11 cellular contexts compared by ENCODE assay signal in genomic region chr22:43289976-43290663, GRCh38. TPM values are rescaled to one million over a fixed set of nuclear protein-coding genes. Genes with fewer than 3 reads are reported as not detected.
A peak's percentile ranks its signal among the peaks of the same experiment; 100 is the strongest.
DNase-seq lines count a peak whose midpoint lies in the region; FAIRE-seq and TF ChIP-seq lines count a peak whose summit lies in the region.
"Had no signal": no experiment of that assay in that cellular context is flagged by ENCODE, and none has a peak within 500 bp of the region (broad histone marks: within the 10 kb centered on the region; RNA-seq: fewer than 3 reads in every experiment).

No MANE protein-coding gene starts in this region.

- CTCF ChIA-PET in HEK293 (lab: Yijun Ruan, JAX) = interaction anchor here (0.8 kb wide), 2 partner anchors 16 kb away, joined by 3 to 4 read pairs; no protein-coding TSS in a partner anchor

- H3K36me3 Mint-ChIP-seq in endothelial cell (ENCODE audit: low read depth, unreplicated experiment) = peaks cover 4% of the 10 kb centered on the region
- H3K36me3 Mint-ChIP-seq in T-helper 2 cell treated with Interferon-gamma antibody and Interleukin-4, amounts not matched to agents 5 μg/mL and 100 μg/mL, for 36 hours (ENCODE audit: low read depth) = no peaks in the 10 kb centered on the region

- FAIRE-seq in kidney (lab: Jason Lieb, UNC) = no peak
- FAIRE-seq: HTR-8/SVneo had no signal

- POLR2A ChIA-PET in HEK293 (lab: Yijun Ruan, JAX) = interaction anchor here (0.7 kb wide), 1 partner anchor 8 kb away, joined by 3 read pairs; no protein-coding TSS in a partner anchor

- H3K27ac ChIP-seq in HEK293 (ENCODE audit: extremely low read depth, low read depth, low read length) (no peak overlapping the region), kidney (ENCODE audit: low read depth in 2 of 2, low read length in 2 of 2) (peak overlapping the region in 1 of 2 donors; percentile 35)

- intact Hi-C loops in kidney (cut with DNase I) = no loop called here

- H3K4me1 Mint-ChIP-seq in endothelial cell (ENCODE audit: unreplicated experiment) = peaks cover 14% of the 10 kb centered on the region
- peaks cover 2% of the 10 kb centered on the region for H3K4me1 Mint-ChIP-seq in T-helper 2 cell treated with Interferon-gamma antibody and Interleukin-4, amounts not matched to agents 5 μg/mL and 100 μg/mL, for 36 hours (ENCODE audit: low read depth)

- H3K27me3 Mint-ChIP-seq in endothelial cell (ENCODE audit: unreplicated experiment) = peaks cover 6% of the 10 kb centered on the region
- peaks cover 2% of the 10 kb centered on the region for H3K27me3 Mint-ChIP-seq in T-helper 2 cell treated with Interferon-gamma antibody and Interleukin-4, amounts not matched to agents 5 μg/mL and 100 μg/mL, for 36 hours (ENCODE audit: low read depth)

- H3K9me3 Mint-ChIP-seq in endothelial cell (ENCODE audit: unreplicated experiment) = no peaks in the 10 kb centered on the region
- H3K9me3 Mint-ChIP-seq in T-helper 2 cell treated with Interferon-gamma antibody and Interleukin-4, amounts not matched to agents 5 μg/mL and 100 μg/mL, for 36 hours = no peaks in the 10 kb centered on the region
- H3K9me3 Mint-ChIP-seq: dendritic cell treated with granulocyte-macrophage colony-stimulating factor and Interleukin-4, amounts not matched to agents 40 ng/mL and 50 ng/mL, for 4 days had no signal

- no peak overlapping the region for H3K4me3 Mint-ChIP-seq in endothelial cell (ENCODE audit: unreplicated experiment)
- no peak overlapping the region for H3K4me3 Mint-ChIP-seq in T-helper 2 cell treated with Interferon-gamma antibody and Interleukin-4, amounts not matched to agents 5 μg/mL and 100 μg/mL, for 36 hours
- H3K4me3 Mint-ChIP-seq: dendritic cell treated with granulocyte-macrophage colony-stimulating factor and Interleukin-4, amounts not matched to agents 40 ng/mL and 50 ng/mL, for 4 days had no signal

- H3K4me1 ChIP-seq in HEK293 (ENCODE audit: control insufficient read depth, insufficient read depth, low read length) (peaks cover 7% of the 10 kb centered on the region), kidney (ENCODE audit: control insufficient read depth in 1 of 2, insufficient read depth in 1 of 2, low read depth in 1 of 2, low read length in 2 of 2) (peaks cover 15 to 30% of the 10 kb centered on the region in 2 donors)

- H3K27ac Mint-ChIP-seq in endothelial cell (ENCODE audit: unreplicated experiment) = no peak overlapping the region
- no peak overlapping the region for H3K27ac Mint-ChIP-seq in T-helper 2 cell treated with Interferon-gamma antibody and Interleukin-4, amounts not matched to agents 5 μg/mL and 100 μg/mL, for 36 hours
- H3K27ac Mint-ChIP-seq: dendritic cell treated with granulocyte-macrophage colony-stimulating factor and Interleukin-4, amounts not matched to agents 40 ng/mL and 50 ng/mL, for 4 days had no signal

- TF ChIP-seq CTCF in HEK293 (tag by site-specific recombination; IDR thresholded peaks at IDR 0.05) (peak; percentile 72), foreskin fibroblast (IDR thresholded peaks at IDR 0.05; ENCODE audit: low read depth, low read length) (no peak), endothelial cell (IDR thresholded peaks at IDR 0.05; ENCODE audit: unreplicated experiment) (no peak), kidney (IDR thresholded peaks at IDR 0.05; ENCODE audit: borderline replicate concordance, extremely low read depth, insufficient read depth) (no peak)

- H3K4me3 ChIP-seq in HEK293 (ENCODE audit: low read depth, low read length) (no peak overlapping the region), foreskin fibroblast (ENCODE audit: low read depth in 1 of 2, low read length in 2 of 2) (peak overlapping the region in 1 of 2 donors; percentile 36), kidney (ENCODE audit: low read length in 2 of 2) (peak overlapping the region in 1 of 2 donors; percentile 46)

- no peaks in the 10 kb centered on the region for H3K36me3 ChIP-seq in HEK293 (ENCODE audit: control insufficient read depth in 2 of 2, insufficient read depth in 1 of 2, low read length in 2 of 2)
- no peaks in the 10 kb centered on the region for H3K36me3 ChIP-seq in kidney (ENCODE audit: control insufficient read depth in 1 of 2, insufficient read depth in 2 of 2, low read length in 2 of 2)

- H3K9me3 ChIP-seq in HEK293 (ENCODE audit: control insufficient read depth, insufficient read depth, low read depth, low read length) = no peaks in the 10 kb centered on the region
- no peaks in the 10 kb centered on the region for H3K9me3 ChIP-seq in kidney (ENCODE audit: control insufficient read depth in 1 of 2, low read length in 2 of 2)

- H3K9ac ChIP-seq in kidney (ENCODE audit: low read length in 2 of 2) = peak overlapping the region in 1 of 2 donors; percentile 26

- DNase-seq in NCI-H524 treated with DMSO at 0.1 percent for 48 hours (lab: John Stamatoyannopoulos, UW) = peak; percentile 37
- peak; percentile 41 to 68 for DNase-seq in foreskin fibroblast
- DNase-seq in smooth muscle cell of the brain vasculature (ENCODE audit: low read depth, low spot score) = peak; percentile 41
- DNase-seq in endothelial cell (ENCODE audit: low spot score) = no peak
- DNase-seq in T-helper 2 cell treated with Interferon-gamma antibody and Interleukin-4, amounts not matched to agents 5 μg/mL and 100 μg/mL, for 36 hours (ENCODE audit: low spot score) = no peak
- no peak for DNase-seq in kidney
- DNase-seq: activated CD8-positive, alpha-beta memory T cell treated with anti-CD3 and anti-CD28 coated beads for 24 hours; stimulated activated CD4-positive, alpha-beta T cell treated with anti-CD3 and anti-CD28 coated beads, Interleukin-1b, Interleukin-23, amount 100 ng/mL, for 48 hours had no signal

TF ChIP-seq in HEK293, 187 proteins besides CTCF, POLR2A, EP300 and RAD21 (continues in another document):
- TF ChIP-seq ZBTB17 (tag by site-specific recombination; IDR thresholded peaks at IDR 0.05) (0 out of 2 replicates have a peak, but pooled peaks have one; percentile 13), ZNF449 (tag by site-specific recombination; IDR thresholded peaks at IDR 0.05) (0 out of 2 replicates have a peak, but pooled peaks have one; percentile 27), GLIS1 (tag by site-specific recombination; IDR thresholded peaks at IDR 0.05) (peak; percentile 90), ZBTB11 (tag by site-specific recombination; conservative IDR thresholded peaks at IDR 0.05; ENCODE audit: low read depth) (peak; percentile 78), ZBTB8A (tag by site-specific recombination; IDR thresholded peaks at IDR 0.05) (peak; percentile 78), ZNF18 (tag by site-specific recombination; IDR thresholded peaks at IDR 0.05) (peak; percentile 44; the same call in 1 of the 2 replicates), ZNF600 (tag by site-specific recombination; IDR thresholded peaks at IDR 0.05) (peak; percentile 88)

RNA-seq across cellular contexts. Expression of gene SCUBE1, which starts 53.1 kb away (rescaled TPM):
- 54.7 TPM for total RNA-seq in endothelial cell (ENCODE audit: unreplicated experiment)
- total RNA-seq in kidney = 7.1 TPM
- 2.3 TPM for polyA plus RNA-seq in kidney (ENCODE audit: insufficient read depth, low read depth, low replicate concordance)

Comparison
In these comparisons a context has a peak if more than half of its experiments do, and no peak if none do; other contexts are left out.
1. DNase-seq: peak in NCI-H524 treated with DMSO at 0.1 percent for 48 hours (single experiment), foreskin fibroblast (2 of 2) and smooth muscle cell of the brain vasculature (single experiment); none in endothelial cell (single experiment), T-helper 2 cell treated with Interferon-gamma antibody and Interleukin-4, amounts not matched to agents 5 μg/mL and 100 μg/mL, for 36 hours (single experiment) and kidney (single experiment).